In the genomic region with DNA sequence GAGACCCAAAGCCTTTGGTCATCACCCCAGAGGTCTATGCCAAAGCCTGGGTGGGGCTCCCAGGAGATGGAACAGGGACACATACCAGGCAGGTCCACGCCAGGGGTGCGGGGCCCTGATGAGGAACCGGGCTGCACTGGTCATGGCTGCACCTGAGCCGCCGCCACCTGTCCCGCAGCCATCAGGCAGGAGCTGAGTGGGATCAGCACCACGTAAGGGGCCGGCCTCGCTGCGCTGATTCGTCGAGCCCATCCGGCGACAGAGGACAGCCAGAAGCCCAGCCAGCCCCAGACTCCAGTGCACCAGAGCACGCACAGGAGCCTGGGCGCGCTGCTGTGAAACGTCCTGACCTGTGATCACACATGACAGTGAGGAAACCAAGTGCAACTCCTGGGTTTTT, we compare ENCODE assay signal across 19 cellular contexts. TPM values are rescaled to one million over a fixed set of nuclear protein-coding genes. Genes with fewer than 3 reads are reported as not detected.
DNase-seq lines count a peak whose midpoint lies in the region; ATAC-seq and TF ChIP-seq lines count a peak whose summit lies in the region.
"Had no signal": no experiment of that assay in that cellular context is flagged by ENCODE, and none has a peak within 500 bp of the region (broad histone marks: within the 10 kb centered on the region; RNA-seq: fewer than 3 reads in every experiment).

No MANE protein-coding gene starts in this region.

- H3K79me2 ChIP-seq in hepatocyte = no peaks in the 10 kb centered on the region

- H3K36me3 ChIP-seq in BLaER1 = peaks cover 63% of the 10 kb centered on the region
- H3K36me3 ChIP-seq in hepatocyte (replicated peaks; ENCODE audit: insufficient read depth, low read depth) = no peaks in the 10 kb centered on the region

- no peak overlapping the region for H3K4me3 ChIP-seq in BLaER1
- no peak overlapping the region for H3K4me3 ChIP-seq in hepatocyte
- H3K4me3 ChIP-seq: A549 had no signal

- no peaks in the 10 kb centered on the region for H3K27me3 Mint-ChIP-seq in activated T-helper 17 cell treated with anti-CD3 and anti-CD28 coated beads, Interleukin-2, amount 50 U/mL, for 72 hours

- WGBS in hepatocyte (ENCODE audit: low lambda C conversion rate, missing lambda C conversion rate) = 91% methylated on average over 18 of the region's 18 CpGs

- peaks cover 55% of the 10 kb centered on the region for H3K36me3 Mint-ChIP-seq in activated T-helper 17 cell treated with anti-CD3 and anti-CD28 coated beads, Interleukin-2, amount 50 U/mL, for 72 hours (ENCODE audit: low read depth)

- H3K9me2 ChIP-seq in hepatocyte (replicated peaks; ENCODE audit: insufficient read depth) = no peaks in the 10 kb centered on the region

- TF ChIP-seq CTCF in hepatocyte (IDR thresholded peaks at IDR 0.05; ENCODE audit: poor library complexity) = no peak

- H3K4me1 Mint-ChIP-seq in activated T-helper 17 cell treated with anti-CD3 and anti-CD28 coated beads, Interleukin-2, amount 50 U/mL, for 72 hours = no peaks in the 10 kb centered on the region

- H3K4me1 ChIP-seq in BLaER1 (peaks cover 96% of the 10 kb centered on the region), hepatocyte (ENCODE audit: insufficient read depth) (peaks cover 55% of the 10 kb centered on the region)

- H3K27ac Mint-ChIP-seq in activated T-helper 17 cell treated with anti-CD3 and anti-CD28 coated beads, Interleukin-2, amount 50 U/mL, for 72 hours = peak overlapping the region; percentile 48

- H4K20me1 ChIP-seq in BLaER1 (no peaks in the 10 kb centered on the region; the same call in 1 of the 2 replicates), hepatocyte (ENCODE audit: insufficient read depth, poor library complexity, severe bottlenecking) (no peaks in the 10 kb centered on the region)

- H3K4me2 ChIP-seq in BLaER1 (no peak overlapping the region), hepatocyte (no peak overlapping the region)
- H3K4me2 ChIP-seq: A549 had no signal

- H2AFZ ChIP-seq in hepatocyte = no peak overlapping the region

- no peak for ATAC-seq in activated T-helper 17 cell treated with anti-CD3 and anti-CD28 coated beads, Interleukin-2, amount 50 U/mL, for 72 hours (replicated peaks)
- no peak for ATAC-seq in HG03108 (IDR thresholded peaks at IDR 0.05; ENCODE audit: unreplicated experiment)
- ATAC-seq in HG02970 (IDR thresholded peaks at IDR 0.05; ENCODE audit: low FRiP score, unreplicated experiment) = no peak
- ATAC-seq: A549 had no signal

- H3K4me3 Mint-ChIP-seq in activated T-helper 17 cell treated with anti-CD3 and anti-CD28 coated beads, Interleukin-2, amount 50 U/mL, for 72 hours = no peak overlapping the region
- H3K4me3 Mint-ChIP-seq: CD14-positive monocyte had no signal

- H3K9me3 ChIP-seq in BLaER1 (no peaks in the 10 kb centered on the region), hepatocyte (ENCODE audit: low read depth) (no peaks in the 10 kb centered on the region)
- H3K9me3 ChIP-seq: A549, Caco-2 had no signal

- H3K9ac ChIP-seq in BLaER1 = no peak overlapping the region

- H3K27me3 ChIP-seq in BLaER1 (no peaks in the 10 kb centered on the region), hepatocyte (no peaks in the 10 kb centered on the region)

- H3K27ac ChIP-seq in BLaER1 (peak overlapping the region; percentile 51; the same call in 1 of the 2 replicates), hepatocyte (peak overlapping the region; percentile 90), substantia nigra (ENCODE audit: low read depth, low read length, poor library complexity, severe bottlenecking) (peak overlapping the region; percentile 62)
- H3K27ac ChIP-seq: A549 had no signal

- no peaks in the 10 kb centered on the region for H3K9me3 Mint-ChIP-seq in activated T-helper 17 cell treated with anti-CD3 and anti-CD28 coated beads, Interleukin-2, amount 50 U/mL, for 72 hours
- H3K9me3 Mint-ChIP-seq: CD14-positive monocyte had no signal

- DNase-seq in hepatocyte (ENCODE audit: low spot score) = no peak
- peak in 1 of 49 donors; percentile 52 for DNase-seq in substantia nigra (lab: John Stamatoyannopoulos, UW)
- no peak for DNase-seq in AG08395 (ENCODE audit: low spot score)
- DNase-seq: Caco-2, DMS153, HCEC 1CT, MV-4-11, NCI-H1417 treated with DMSO at 0.1 percent for 48 hours, NCI-H1930, NCI-H446, OCI-M1, SHP77 treated with DMSO at 0.1 percent for 48 hours had no signal

RNA-seq across cellular contexts. Expression of gene DEGS2, which starts 15.9 kb away (rescaled TPM):
- 1 to 10 TPM in 1 of 2 donors, under 1 TPM in 1; 0.30 to 8.3 TPM for total RNA-seq in activated T-helper 17 cell treated with anti-CD3 and anti-CD28 coated beads, Interleukin-2, amount 50 U/mL, for 72 hours
- 1.8 and 5.3 TPM in 2 replicates for total RNA-seq in hepatocyte
- polyA plus RNA-seq in hepatocyte = 7.7 and 11.8 TPM in 2 replicates
- total RNA-seq: RPMI7951 had no signal
